13 cellular contexts compared by ENCODE assay signal in the genomic region with DNA sequence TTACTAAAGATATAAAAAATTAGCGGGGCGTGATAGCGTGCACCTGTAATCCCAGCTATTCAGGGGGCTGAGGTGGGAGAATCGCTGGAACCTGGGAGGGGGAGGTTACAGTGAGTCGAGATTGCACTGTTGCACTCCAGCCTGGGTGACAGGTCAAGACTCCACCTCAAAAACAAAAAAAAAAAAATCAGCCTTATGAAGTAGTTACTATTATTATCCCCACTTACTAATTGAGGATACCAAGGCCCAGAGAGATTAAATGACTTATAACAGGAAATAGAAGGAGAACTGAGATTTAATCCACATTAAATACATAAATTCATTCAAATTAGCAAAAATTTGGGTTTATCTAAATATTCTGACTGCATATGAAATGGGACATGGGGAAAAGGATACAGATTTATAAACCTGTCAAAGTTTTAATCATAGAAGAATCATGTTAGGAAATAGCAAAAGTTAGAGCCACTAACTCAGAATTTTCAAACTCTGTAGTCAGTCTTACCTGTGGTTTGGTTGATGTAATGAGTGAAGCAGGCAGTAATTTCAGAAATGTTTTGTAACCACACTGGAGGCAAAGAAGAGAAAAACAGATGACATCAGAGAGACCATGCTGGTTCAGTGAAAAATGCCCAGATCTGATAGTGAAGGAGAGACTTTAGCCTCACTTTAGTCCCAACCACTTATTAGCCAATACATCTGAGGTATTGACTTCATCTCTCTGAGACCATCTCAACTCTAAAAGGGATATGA. TPM values are rescaled to one million over a fixed set of nuclear protein-coding genes. Genes with fewer than 3 reads are reported as not detected.
DNase-seq lines count a peak whose midpoint lies in the region; ATAC-seq and TF ChIP-seq lines count a peak whose summit lies in the region.
"Had no signal": no experiment of that assay in that cellular context is flagged by ENCODE, and none has a peak within 500 bp of the region (broad histone marks: within the 10 kb centered on the region; RNA-seq: fewer than 3 reads in every experiment).

No MANE protein-coding gene starts in this region.

- H3K79me1 ChIP-seq in mesenchymal stem cell (replicated peaks; ENCODE audit: low read length, poor library complexity, severe bottlenecking), result no peaks in the 10 kb centered on the region

- no peaks in the 10 kb centered on the region for H3F3A ChIP-seq in MM.1S (ENCODE audit: insufficient read depth, low read length)

- TF ChIP-seq CTCF in HEK293 (tag by site-specific recombination; IDR thresholded peaks at IDR 0.05) (no peak), Peyer's patch (IDR thresholded peaks at IDR 0.05) (no peak), MM.1S (IDR thresholded peaks at IDR 0.05; ENCODE audit: low read length) (no peak)

- no peak overlapping the region for H2BK120ac ChIP-seq in mesenchymal stem cell (ENCODE audit: low read depth, low read length)

- H3K4ac ChIP-seq in mesenchymal stem cell (ENCODE audit: low read depth in 1 of 2, low read length in 2 of 2), result no peak overlapping the region

- H3K23ac ChIP-seq in mesenchymal stem cell (ENCODE audit: low read length in 2 of 2), result no peak overlapping the region

- H3K9ac ChIP-seq in mesenchymal stem cell (ENCODE audit: low read length) (no peak overlapping the region), MM.1S (ENCODE audit: low read length) (no peak overlapping the region)

- H3K27me3 Mint-ChIP-seq in activated naive CD8-positive, alpha-beta T cell, result no peaks in the 10 kb centered on the region

- H3K27ac ChIP-seq in HEK293 (ENCODE audit: extremely low read depth, low read depth, low read length), result no peak overlapping the region
- peak overlapping the region; percentile 42 for H3K27ac ChIP-seq in mesenchymal stem cell (ENCODE audit: low read length, poor library complexity, severe bottlenecking)
- H3K27ac ChIP-seq in Peyer's patch, result no peak overlapping the region
- H3K27ac ChIP-seq in MM.1S (ENCODE audit: low read length), result no peak overlapping the region
- H3K27ac ChIP-seq: testis had no signal

- H3K79me2 ChIP-seq in MM.1S (ENCODE audit: low read length), result no peaks in the 10 kb centered on the region

- no peak overlapping the region for H2BK12ac ChIP-seq in mesenchymal stem cell (ENCODE audit: low read length in 2 of 2)

- H4K91ac ChIP-seq in mesenchymal stem cell (ENCODE audit: low read length), result no peak overlapping the region

- ATAC-seq in GM21360 (IDR thresholded peaks at IDR 0.05; ENCODE audit: unreplicated experiment) (no peak), GM21526 (IDR thresholded peaks at IDR 0.05; ENCODE audit: low FRiP score, unreplicated experiment) (no peak)
- ATAC-seq: GM23338, PC-3, right cardiac atrium had no signal

- TF ChIP-seq POLR2A in Peyer's patch (IDR thresholded peaks at IDR 0.05), result no peak

- POLR2A ChIA-PET in HEK293 (lab: Yijun Ruan, JAX), result no interaction called here

- WGBS in mesenchymal stem cell, result 100% methylated on average over 2 of the region's 5 CpGs

- H3K4me1 ChIP-seq in HEK293 (ENCODE audit: control insufficient read depth, insufficient read depth, low read length), result no peaks in the 10 kb centered on the region
- peaks cover 4% of the 10 kb centered on the region for H3K4me1 ChIP-seq in mesenchymal stem cell (ENCODE audit: control insufficient read depth, insufficient read depth, low read depth, low read length)
- H3K4me1 ChIP-seq in Peyer's patch, result no peaks in the 10 kb centered on the region
- H3K4me1 ChIP-seq in MM.1S (ENCODE audit: low read length), result no peaks in the 10 kb centered on the region

- H3K18ac ChIP-seq in mesenchymal stem cell (ENCODE audit: low read depth in 1 of 2, low read length in 2 of 2), result no peak overlapping the region

- no peak overlapping the region for H3K14ac ChIP-seq in mesenchymal stem cell (ENCODE audit: low read length in 2 of 2)

- no peak overlapping the region for H2BK15ac ChIP-seq in mesenchymal stem cell (ENCODE audit: low read depth, poor library complexity, severe bottlenecking)

- H3K4me1 Mint-ChIP-seq in activated naive CD8-positive, alpha-beta T cell (ENCODE audit: low read depth), result peaks cover 10% of the 10 kb centered on the region

- H3K9me3 Mint-ChIP-seq in activated naive CD8-positive, alpha-beta T cell (ENCODE audit: low read depth), result peaks cover 9% of the 10 kb centered on the region

- CTCF ChIA-PET in HEK293 (lab: Yijun Ruan, JAX), result no interaction called here

- no peak overlapping the region for H3K4me3 ChIP-seq in HEK293 (ENCODE audit: low read depth, low read length)
- no peak overlapping the region for H3K4me3 ChIP-seq in mesenchymal stem cell (ENCODE audit: insufficient read depth in 1 of 2, low read depth in 1 of 2, low read length in 2 of 2)
- H3K4me3 ChIP-seq in Peyer's patch, result no peak overlapping the region
- H3K4me3 ChIP-seq in MM.1S (ENCODE audit: low read length), result no peak overlapping the region
- H3K4me3 ChIP-seq: GM23338, testis had no signal

- no peak overlapping the region for H3K4me2 ChIP-seq in mesenchymal stem cell (ENCODE audit: low read length, poor library complexity, severe bottlenecking)
- H3K4me2 ChIP-seq in MM.1S (ENCODE audit: low read depth, low read length), result no peak overlapping the region
- H3K4me2 ChIP-seq: GM23338 had no signal

- peak overlapping the region; percentile 51 for H3K27ac Mint-ChIP-seq in activated naive CD8-positive, alpha-beta T cell
- H3K27ac Mint-ChIP-seq: GM23338 had no signal

- H3K36me3 ChIP-seq in HEK293 (ENCODE audit: control insufficient read depth in 2 of 2, insufficient read depth in 1 of 2, low read length in 2 of 2), result no peaks in the 10 kb centered on the region
- H3K36me3 ChIP-seq in mesenchymal stem cell (ENCODE audit: control insufficient read depth in 1 of 2, insufficient read depth in 2 of 2, low read depth in 1 of 2, low read length in 2 of 2), result no peaks in the 10 kb centered on the region
- H3K36me3 ChIP-seq in Peyer's patch, result no peaks in the 10 kb centered on the region
- H3K36me3 ChIP-seq in MM.1S (replicated peaks; ENCODE audit: insufficient read depth, low read length), result no peaks in the 10 kb centered on the region

- no peak overlapping the region for H2AK5ac ChIP-seq in mesenchymal stem cell (ENCODE audit: low read length, severe bottlenecking)

- H2AFZ ChIP-seq in mesenchymal stem cell (ENCODE audit: low read depth, low read length) (no peak overlapping the region), MM.1S (ENCODE audit: low read length) (no peak overlapping the region)
- H2AFZ ChIP-seq: GM23338 had no signal

- H3K27me3 ChIP-seq in mesenchymal stem cell (ENCODE audit: control insufficient read depth in 1 of 2, insufficient read depth in 1 of 2, low read length in 2 of 2) (peaks cover 0 to 7% of the 10 kb centered on the region in 2 experiments), Peyer's patch (no peaks in the 10 kb centered on the region), MM.1S (replicated peaks; ENCODE audit: insufficient read depth, low read length) (no peaks in the 10 kb centered on the region)
- H3K27me3 ChIP-seq: testis had no signal

- no peak overlapping the region for H2BK5ac ChIP-seq in mesenchymal stem cell (ENCODE audit: low read depth, low read length, poor library complexity, severe bottlenecking)

- peak; percentile 51 for DNase-seq in AG20443 (ENCODE audit: low spot score)
- DNase-seq in mesenchymal stem cell, result peak; percentile 43
- DNase-seq in Peyer's patch, result no peak
- no peak for DNase-seq in MM.1S
- DNase-seq: NCI-H2227 treated with DMSO at 0.1 percent for 48 hours, PC-3, right cardiac atrium, testis had no signal

- H3K36me3 Mint-ChIP-seq in activated naive CD8-positive, alpha-beta T cell, result peaks cover 8% of the 10 kb centered on the region

- H3K4me3 Mint-ChIP-seq in activated naive CD8-positive, alpha-beta T cell, result peak overlapping the region; percentile 10
- H3K4me3 Mint-ChIP-seq: GM23338 had no signal

- H3K9me3 ChIP-seq in HEK293 (ENCODE audit: control insufficient read depth, insufficient read depth, low read depth, low read length) (no peaks in the 10 kb centered on the region), mesenchymal stem cell (ENCODE audit: control insufficient read depth, low read length) (no peaks in the 10 kb centered on the region), Peyer's patch (no peaks in the 10 kb centered on the region), MM.1S (replicated peaks; ENCODE audit: insufficient read depth, low read length) (no peaks in the 10 kb centered on the region)
- H3K9me3 ChIP-seq: testis had no signal

- no peak overlapping the region for H4K8ac ChIP-seq in mesenchymal stem cell (ENCODE audit: low read length)

- H3K9me2 ChIP-seq in MM.1S (replicated peaks; ENCODE audit: insufficient read depth, low read length), result no peaks in the 10 kb centered on the region

- no peaks in the 10 kb centered on the region for H4K20me1 ChIP-seq in MM.1S (ENCODE audit: insufficient read depth, low read length)

TF ChIP-seq in HEK293, 187 proteins besides CTCF, POLR2A, EP300 and RAD21:
- TF ChIP-seq, protein P1, sequence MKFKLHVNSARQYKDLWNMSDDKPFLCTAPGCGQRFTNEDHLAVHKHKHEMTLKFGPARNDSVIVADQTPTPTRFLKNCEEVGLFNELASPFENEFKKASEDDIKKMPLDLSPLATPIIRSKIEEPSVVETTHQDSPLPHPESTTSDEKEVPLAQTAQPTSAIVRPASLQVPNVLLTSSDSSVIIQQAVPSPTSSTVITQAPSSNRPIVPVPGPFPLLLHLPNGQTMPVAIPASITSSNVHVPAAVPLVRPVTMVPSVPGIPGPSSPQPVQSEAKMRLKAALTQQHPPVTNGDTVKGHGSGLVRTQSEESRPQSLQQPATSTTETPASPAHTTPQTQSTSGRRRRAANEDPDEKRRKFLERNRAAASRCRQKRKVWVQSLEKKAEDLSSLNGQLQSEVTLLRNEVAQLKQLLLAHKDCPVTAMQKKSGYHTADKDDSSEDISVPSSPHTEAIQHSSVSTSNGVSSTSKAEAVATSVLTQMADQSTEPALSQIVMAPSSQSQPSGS (tag by site-specific recombination; IDR thresholded peaks at IDR 0.05; ENCODE audit: low read depth), result 0 out of 2 replicates have a peak, but pooled peaks have one; percentile 15
- TF ChIP-seq ZNF529 (tag by site-specific recombination; IDR thresholded peaks at IDR 0.05; ENCODE audit: insufficient replicate concordance) (no peak), ZNF624 (tag by site-specific recombination; IDR thresholded peaks at IDR 0.05) (no peak), ZNF138 (tag by site-specific recombination; IDR thresholded peaks at IDR 0.05; ENCODE audit: borderline replicate concordance) (no peak), BCL11B (tag by site-specific recombination; IDR thresholded peaks at IDR 0.05; ENCODE audit: low read depth) (no peak), ZNF654 (tag by site-specific recombination; IDR thresholded peaks at IDR 0.05; ENCODE audit: low read depth) (no peak), WT1 (tag by site-specific recombination; IDR thresholded peaks at IDR 0.05) (no peak)
TF ChIP-seq in HEK293: peak in this region for 1.

RNA-seq across cellular contexts. Expression of a gene that starts 25.0 kb away (rescaled TPM):
- 28.1 TPM for polyA plus RNA-seq in mesenchymal stem cell (2013, experiment 1 of 2)
- 29.2 TPM for polyA plus RNA-seq in mesenchymal stem cell (2013, experiment 2 of 2)
- 10 to 100 TPM; 63.7 to 96.6 (median 65.9) TPM for total RNA-seq in Peyer's patch

Comparison
In these comparisons a context has a peak if more than half of its experiments do, and no peak if none do; other contexts are left out.
1. DNase-seq: peak in AG20443 (single experiment) and mesenchymal stem cell (single experiment); none in Peyer's patch (0 of 3) and MM.1S (single experiment).